1 cellular context compared by ENCODE assay signal in genomic region chr19:1016647-1017114, GRCh38.
A peak's percentile ranks its signal among the peaks of the same experiment; 100 is the strongest.
TF ChIP-seq lines count a peak whose summit lies in the region.

No MANE protein-coding gene starts in this region.

TF ChIP-seq in HepG2, 621 proteins besides CTCF, POLR2A, EP300 and RAD21 (continued from another document):
- TF ChIP-seq AHDC1 (CRISPR knock-in tag; IDR thresholded peaks at IDR 0.05; ENCODE audit: borderline replicate concordance) (no peak), ARID4A (CRISPR knock-in tag; IDR thresholded peaks at IDR 0.05; ENCODE audit: borderline replicate concordance) (0 out of 2 replicates have a peak, but pooled peaks have one; percentile 10), TGIF2 (CRISPR knock-in tag; IDR thresholded peaks at IDR 0.05) (peak; percentile 30; the same call in 1 of the 2 replicates), HNRNPH1 (optimal IDR thresholded peaks at IDR 0.05; ENCODE audit: low read depth, low read length) (no peak), SUZ12 (IDR thresholded peaks at IDR 0.05; ENCODE audit: low read depth, low read length) (no peak), ZNF296 (CRISPR knock-in tag; conservative IDR thresholded peaks at IDR 0.05) (no peak), FOSL2 (CRISPR knock-in tag; IDR thresholded peaks at IDR 0.05) (peak; percentile 47; the same call in 1 of the 2 replicates), SETDB1 (CRISPR knock-in tag; IDR thresholded peaks at IDR 0.05; ENCODE audit: borderline replicate concordance) (no peak), AGO1 (IDR thresholded peaks at IDR 0.05; ENCODE audit: low read depth, low read length, poor library complexity, severe bottlenecking) (no peak)
